In the genomic region with DNA sequence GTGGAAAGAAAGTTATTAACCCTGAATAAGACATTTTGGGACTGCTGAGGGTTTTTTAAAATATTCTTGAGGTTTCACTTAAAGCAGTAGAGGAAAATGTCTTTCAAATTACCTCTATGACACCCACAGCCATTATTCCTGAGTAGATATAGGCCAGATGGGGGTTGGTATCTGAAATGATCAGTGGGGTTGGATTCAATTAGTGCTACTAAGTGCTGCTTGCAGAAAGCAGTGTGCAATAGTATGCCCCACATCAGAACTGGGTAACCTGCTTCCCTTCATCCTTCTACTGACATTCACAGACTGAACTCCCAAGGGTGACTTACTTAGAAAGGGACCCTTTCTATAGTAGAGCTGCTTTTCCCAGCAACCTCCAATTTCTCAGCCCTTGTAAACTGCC, we compare ENCODE assay signal across 17 cellular contexts. TPM values are rescaled to one million over a fixed set of nuclear protein-coding genes. Genes with fewer than 3 reads are reported as not detected.
DNase-seq lines count a peak whose midpoint lies in the region; ATAC-seq and TF ChIP-seq lines count a peak whose summit lies in the region.
"Had no signal": no experiment of that assay in that cellular context is flagged by ENCODE, and none has a peak within 500 bp of the region (broad histone marks: within the 10 kb centered on the region; RNA-seq: fewer than 3 reads in every experiment).

No MANE protein-coding gene starts in this region.

- TF ChIP-seq POLR2A in vagina (IDR thresholded peaks at IDR 0.05) = no peak

- H3K27me3 Mint-ChIP-seq in endodermal cell (ENCODE audit: insufficient read depth) = no peaks in the 10 kb centered on the region
- no peaks in the 10 kb centered on the region for H3K27me3 Mint-ChIP-seq in nephron (ENCODE audit: low read depth)
- peaks cover 0 to 2% (median 0%) of the 10 kb centered on the region in 3 donors for H3K27me3 Mint-ChIP-seq in immature natural killer cell (ENCODE audit: low read depth in 3 of 3)
- H3K27me3 Mint-ChIP-seq: activated CD4-positive, alpha-beta T cell treated with anti-CD3 and anti-CD28 coated beads, Interleukin-2, amount 10 ng/mL, durations not matched to agents 7 days and 5 days; activated T-cell treated with anti-CD3 and anti-CD28 coated beads, Interleukin-2, amount 50 U/mL, for 24 hours; naive thymus-derived CD8-positive, alpha-beta T cell had no signal

- intact Hi-C loops in vagina (cut with DNase I) = no loop called here

- no peaks in the 10 kb centered on the region for H3K9me3 Mint-ChIP-seq in endodermal cell
- peaks cover 2% of the 10 kb centered on the region for H3K9me3 Mint-ChIP-seq in nephron
- no peaks in the 10 kb centered on the region for H3K9me3 Mint-ChIP-seq in immature natural killer cell
- H3K9me3 Mint-ChIP-seq: activated CD4-positive, alpha-beta T cell treated with anti-CD3 and anti-CD28 coated beads, Interleukin-2, amount 10 ng/mL, durations not matched to agents 7 days and 5 days; activated T-cell treated with anti-CD3 and anti-CD28 coated beads, Interleukin-2, amount 50 U/mL, for 24 hours; naive thymus-derived CD8-positive, alpha-beta T cell had no signal

- no peak overlapping the region for H3K4me3 Mint-ChIP-seq in endodermal cell
- H3K4me3 Mint-ChIP-seq in nephron = no peak overlapping the region
- H3K4me3 Mint-ChIP-seq in immature natural killer cell = no peak overlapping the region
- H3K4me3 Mint-ChIP-seq: activated CD4-positive, alpha-beta T cell treated with anti-CD3 and anti-CD28 coated beads, Interleukin-2, amount 10 ng/mL, durations not matched to agents 7 days and 5 days; activated T-cell treated with anti-CD3 and anti-CD28 coated beads, Interleukin-2, amount 50 U/mL, for 24 hours; CD14-positive monocyte; naive thymus-derived CD8-positive, alpha-beta T cell had no signal

- H3K27me3 ChIP-seq in RWPE2 (ENCODE audit: insufficient read depth, poor library complexity, severe bottlenecking) = no peaks in the 10 kb centered on the region
- no peaks in the 10 kb centered on the region for H3K27me3 ChIP-seq in endodermal cell (ENCODE audit: control insufficient read depth, insufficient read depth, low read length, poor library complexity, severe bottlenecking)
- no peaks in the 10 kb centered on the region for H3K27me3 ChIP-seq in vagina
- H3K27me3 ChIP-seq: heart right ventricle had no signal

- H3K36me3 Mint-ChIP-seq in endodermal cell (ENCODE audit: low read depth) (peaks cover 3% of the 10 kb centered on the region), nephron (ENCODE audit: low read depth) (no peaks in the 10 kb centered on the region), immature natural killer cell (peaks cover 0 to 4% (median 0%) of the 10 kb centered on the region in 3 donors)
- H3K36me3 Mint-ChIP-seq: CD14-positive monocyte; naive thymus-derived CD8-positive, alpha-beta T cell had no signal

- H3K9ac ChIP-seq in endodermal cell (ENCODE audit: extremely low read depth, low read length, poor library complexity, severe bottlenecking) = no peak overlapping the region

- TF ChIP-seq CTCF in RWPE2 (IDR thresholded peaks at IDR 0.05; ENCODE audit: poor library complexity, severe bottlenecking) (no peak), endodermal cell (conservative IDR thresholded peaks at IDR 0.05) (no peak), nephron (IDR thresholded peaks at IDR 0.05; ENCODE audit: unreplicated experiment in 3 of 3) (no peak), vagina (IDR thresholded peaks at IDR 0.05) (no peak)

- H3K4me1 ChIP-seq in RWPE2 (ENCODE audit: insufficient read depth, poor library complexity, severe bottlenecking) (peaks cover 33% of the 10 kb centered on the region), endodermal cell (ENCODE audit: control insufficient read depth, insufficient read depth, low read length) (no peaks in the 10 kb centered on the region), vagina (peaks cover 12% of the 10 kb centered on the region)
- H3K4me1 ChIP-seq: heart right ventricle had no signal

- H3K4me1 Mint-ChIP-seq in endodermal cell (peaks cover 16% of the 10 kb centered on the region), nephron (peaks cover 10% of the 10 kb centered on the region), immature natural killer cell (peaks cover 0 to 1% of the 10 kb centered on the region in 2 donors)
- H3K4me1 Mint-ChIP-seq: activated CD4-positive, alpha-beta T cell treated with anti-CD3 and anti-CD28 coated beads, Interleukin-2, amount 10 ng/mL, durations not matched to agents 7 days and 5 days; CD14-positive monocyte; naive thymus-derived CD8-positive, alpha-beta T cell had no signal

- ATAC-seq in RWPE2 (ENCODE audit: low read depth) (no peak), GM21723 (IDR thresholded peaks at IDR 0.05; ENCODE audit: unreplicated experiment) (no peak)
- ATAC-seq: heart right ventricle; naive thymus-derived CD8-positive, alpha-beta T cell had no signal

- H3K36me3 ChIP-seq in RWPE2 (ENCODE audit: low read depth) (no peaks in the 10 kb centered on the region), endodermal cell (ENCODE audit: control insufficient read depth, insufficient read depth, low read length) (no peaks in the 10 kb centered on the region), vagina (no peaks in the 10 kb centered on the region)
- H3K36me3 ChIP-seq: heart right ventricle had no signal

- peak overlapping the region; percentile 92 for H3K27ac Mint-ChIP-seq in endodermal cell
- H3K27ac Mint-ChIP-seq in nephron = peak overlapping the region; percentile 49 to 83 (median 82)
- no peak overlapping the region for H3K27ac Mint-ChIP-seq in immature natural killer cell
- H3K27ac Mint-ChIP-seq: activated CD4-positive, alpha-beta T cell treated with anti-CD3 and anti-CD28 coated beads, Interleukin-2, amount 10 ng/mL, durations not matched to agents 7 days and 5 days; activated T-cell treated with anti-CD3 and anti-CD28 coated beads, Interleukin-2, amount 50 U/mL, for 24 hours; CD14-positive monocyte; naive thymus-derived CD8-positive, alpha-beta T cell had no signal

- H3K9me3 ChIP-seq in RWPE2 (ENCODE audit: severe bottlenecking) = no peaks in the 10 kb centered on the region
- no peaks in the 10 kb centered on the region for H3K9me3 ChIP-seq in endodermal cell (ENCODE audit: control insufficient read depth, low read length)
- no peaks in the 10 kb centered on the region for H3K9me3 ChIP-seq in vagina
- H3K9me3 ChIP-seq: heart right ventricle had no signal

- H3K27ac ChIP-seq in RWPE2 (ENCODE audit: poor library complexity, severe bottlenecking) (peak overlapping the region; percentile 78), endodermal cell (ENCODE audit: low read depth, low read length) (no peak overlapping the region), vagina (peak overlapping the region; percentile 37)

- H3K4me3 ChIP-seq in RWPE2 (ENCODE audit: severe bottlenecking) = no peak overlapping the region
- no peak overlapping the region for H3K4me3 ChIP-seq in endodermal cell (ENCODE audit: low read length)
- H3K4me3 ChIP-seq in vagina = no peak overlapping the region
- H3K4me3 ChIP-seq: heart right ventricle had no signal

- DNase-seq in RWPE2 (ENCODE audit: low spot score) = no peak
- no peak for DNase-seq in endodermal cell
- DNase-seq in vagina (ENCODE audit: extremely low spot score in 2 of 2) = no peak
- no peak for DNase-seq in immature natural killer cell
- DNase-seq in NAMALWA (ENCODE audit: low spot score) = no peak
- DNase-seq: activated CD4-positive, alpha-beta T cell treated with anti-CD3 and anti-CD28 coated beads, Interleukin-2, amount 10 ng/mL, durations not matched to agents 7 days and 5 days; activated T-cell treated with anti-CD3 and anti-CD28 coated beads, Interleukin-2, amount 50 U/mL, for 24 hours; GOT3; heart right ventricle; left cardiac atrium; naive thymus-derived CD8-positive, alpha-beta T cell; NCI-H1092; NCI-H2171 treated with DMSO at 0.1 percent for 48 hours; Right ventricle myocardium superior had no signal

RNA-seq across cellular contexts. Expression of gene ETAA1, which starts 7.3 kb away (rescaled TPM):
- total RNA-seq in endodermal cell (10 to 100 TPM; 18.9 to 21.3 TPM), vagina (15.2 TPM)
- 21.2 TPM for polyA plus RNA-seq in endodermal cell (2013, experiment 1 of 2)
- polyA plus RNA-seq in endodermal cell (2013, experiment 2 of 2) = 22.5 TPM
- 1 to 10 TPM; 3.1 to 4.3 (median 4.2) TPM for polyA plus RNA-seq in immature natural killer cell

Comparison
In these comparisons a context has a peak if more than half of its experiments do, and no peak if none do; other contexts are left out.
1. H3K27ac Mint-ChIP-seq: peak in endodermal cell (single experiment) and nephron (3 of 3); none in immature natural killer cell (0 of 6).